8 cellular contexts compared by ENCODE assay signal in genomic region chr21:33640697-33641338, GRCh38. TPM values are rescaled to one million over a fixed set of nuclear protein-coding genes. Genes with fewer than 3 reads are reported as not detected.
A peak's percentile ranks its signal among the peaks of the same experiment; 100 is the strongest.
DNase-seq lines count a peak whose midpoint lies in the region; ATAC-seq and TF ChIP-seq lines count a peak whose summit lies in the region.

No MANE protein-coding gene starts in this region.

- no peak overlapping the region for H3T11ph ChIP-seq in H9 (ENCODE audit: low read length)

- peak overlapping the region; percentile 77 to 94 for H3K4me3 Mint-ChIP-seq in H9

- no peaks in the 10 kb centered on the region for H4K20me1 ChIP-seq in H9 (ENCODE audit: control insufficient read depth, insufficient read depth, insufficient read length)

- H3K27me3 ChIP-seq in H9 (ENCODE audit: insufficient read depth, low read length) (no peaks in the 10 kb centered on the region), sigmoid colon (no peaks in the 10 kb centered on the region)

- H3K9me3 Mint-ChIP-seq in H9: peaks cover 0 to 2% of the 10 kb centered on the region in 2 experiments; a peak in 1 of 5 replicates

- peak overlapping the region; percentile 48 for H2AFZ ChIP-seq in H9 (ENCODE audit: low read length)

- H3K4ac ChIP-seq in H9 (ENCODE audit: low read depth, low read length): no peak overlapping the region

- H3K4me1 ChIP-seq in H9 (ENCODE audit: insufficient read depth, low read length): 0 out of 2 replicates have a peak, but pooled peaks cover 4% of the 10 kb centered on the region
- peaks cover 0 to 31% (median 29%) of the 10 kb centered on the region in 4 donors for H3K4me1 ChIP-seq in sigmoid colon

- peaks cover 11% of the 10 kb centered on the region for H3K23me2 ChIP-seq in H9 (ENCODE audit: insufficient read length, low read depth, low read length, poor library complexity, severe bottlenecking)

- no peak overlapping the region for H3K56ac ChIP-seq in H9 (ENCODE audit: insufficient read length, low read depth, low read length)

- H3K27ac Mint-ChIP-seq in H9: peak overlapping the region; percentile 87 to 95 (median 92)

- H2AK5ac ChIP-seq in H9 (ENCODE audit: insufficient read length, low read length): no peak overlapping the region

- H3K79me1 ChIP-seq in H9 (ENCODE audit: insufficient read depth, low read depth, low read length, poor library complexity, severe bottlenecking): peaks cover 2% of the 10 kb centered on the region

- no peak overlapping the region for H2BK5ac ChIP-seq in H9 (ENCODE audit: insufficient read length, low read length)

- peak overlapping the region; percentile 88 for H3K9ac ChIP-seq in H9 (ENCODE audit: extremely low read depth, insufficient read length, low read length)

- no peak overlapping the region for H4K5ac ChIP-seq in H9 (ENCODE audit: insufficient read length, low read depth, low read length)

- H4K8ac ChIP-seq in H9 (replicated peaks; ENCODE audit: insufficient read length, low read depth, low read length): no peak overlapping the region

- H3K79me2 ChIP-seq in H9 (ENCODE audit: insufficient read depth, low read length): peaks cover 24% of the 10 kb centered on the region; the same call in 1 of the 2 replicates

- no peak for TF ChIP-seq EP300 in sigmoid colon (IDR thresholded peaks at IDR 0.05)

- no peak for TF ChIP-seq CTCF in H9 (conservative IDR thresholded peaks at IDR 0.05)
- TF ChIP-seq CTCF in sigmoid colon (IDR thresholded peaks at IDR 0.05): no peak

- H3K9me3 ChIP-seq in H9 (ENCODE audit: control insufficient read depth, low read depth, low read length) (no peaks in the 10 kb centered on the region), sigmoid colon (no peaks in the 10 kb centered on the region)

- H2BK120ac ChIP-seq in H9 (ENCODE audit: low read depth, low read length, poor library complexity, severe bottlenecking): no peak overlapping the region

- H3K27me3 Mint-ChIP-seq in H9 (ENCODE audit: low read depth): no peaks in the 10 kb centered on the region

- no peak overlapping the region for H2BK15ac ChIP-seq in H9 (ENCODE audit: low read depth, low read length)

- peaks cover 0 to 9% (median 5%) of the 10 kb centered on the region in 3 experiments; a peak in 4 of 7 replicates for H3K36me3 Mint-ChIP-seq in H9 (ENCODE audit: insufficient read depth in 1 of 3, low read depth in 3 of 3)

- H4K91ac ChIP-seq in H9 (ENCODE audit: insufficient read length, low read depth, low read length): no peak overlapping the region

- TF ChIP-seq POLR2A in sigmoid colon (IDR thresholded peaks at IDR 0.05): no peak

- no peak overlapping the region for H3K23ac ChIP-seq in H9 (ENCODE audit: insufficient read length, low read depth, low read length)

- no peak overlapping the region; the same call in 1 of the 2 replicates for H3K14ac ChIP-seq in H9 (ENCODE audit: insufficient read depth, low read length)

- H3K18ac ChIP-seq in H9 (ENCODE audit: insufficient read length, low read depth, low read length): no peak overlapping the region

- peak overlapping the region; percentile 92 for H3K4me2 ChIP-seq in H9 (ENCODE audit: insufficient read depth, insufficient read length, low read length)

- peaks cover 21 to 34% of the 10 kb centered on the region in 2 experiments for H3K4me1 Mint-ChIP-seq in H9

- peak overlapping the region; percentile 61 to 99 (median 92) for H3K4me3 ChIP-seq in sigmoid colon

- WGBS in H9 (ENCODE audit: extremely low coverage, insufficient read length, low lambda C conversion rate): 97% methylated on average over 2 of the region's 18 CpGs
- WGBS in sigmoid colon, 2 donors: 12 to 23% methylated on average over 18 of the region's 18 CpGs

- ATAC-seq in HG03521 (IDR thresholded peaks at IDR 0.05; ENCODE audit: unreplicated experiment): no peak
- no peak for ATAC-seq in GM19463 (IDR thresholded peaks at IDR 0.05; ENCODE audit: unreplicated experiment)

- intact Hi-C loops in sigmoid colon (cut with DNase I): loop anchor here (5.0 to 10.0 kb wide), 3 partner anchors 164 to 434 kb away; partner anchors contain the start of genes MRPS6, SLC5A3 and TMEM50B

- H3K36me3 ChIP-seq in sigmoid colon: no peaks in the 10 kb centered on the region

- DNase-seq in Ammon's horn (ENCODE audit: low spot score) (peak; percentile 40), H9 (no peak), glomerular visceral epithelial cell (ENCODE audit: extremely low spot score) (peak; percentile 32), sigmoid colon (no peak), NCI-H2196 treated with DMSO at 0.1 percent for 48 hours (lab: John Stamatoyannopoulos, UW; ENCODE audit: unreplicated experiment) (no peak)
- DNase-seq in activated CD4-positive, alpha-beta T cell treated with anti-CD3 and anti-CD28 coated beads, Interleukin-2, amount 50 U/mL, for 48 hours: peak; percentile 2 to 11

- H2BK20ac ChIP-seq in H9 (ENCODE audit: low read depth, low read length, poor library complexity, severe bottlenecking): no peak overlapping the region

- H3K27ac ChIP-seq in H9 (ENCODE audit: insufficient read length, low read depth, low read length): peak overlapping the region; percentile 49
- H3K27ac ChIP-seq in sigmoid colon: peak overlapping the region; percentile 94 to 97 (median 96)

- no peak overlapping the region for H2BK12ac ChIP-seq in H9 (ENCODE audit: insufficient read length, low read depth, low read length)

RNA-seq across cellular contexts. Expression of gene CRYZL1, which starts 0.7 kb away (rescaled TPM):
- total RNA-seq in H9 (2021) (13.5 and 15.4 TPM in 2 replicates), sigmoid colon (10 to 100 TPM; 46.6 to 90.8 (median 62.7) TPM)
- polyA plus RNA-seq in sigmoid colon: 10 to 100 TPM; 17.3 to 41.4 (median 20.5) TPM

RNA-seq across cellular contexts. Expression of gene ITSN1, which starts 1.5 kb away (rescaled TPM):
- total RNA-seq in H9 (2021) (90.7 and 94.2 TPM in 2 replicates), sigmoid colon (10 to 100 TPM; 35.7 to 45.4 (median 42.6) TPM)
- polyA plus RNA-seq in sigmoid colon: 10 to 100 TPM; 10.8 to 15.8 (median 12.9) TPM

RNA-seq across cellular contexts. Expression of gene DONSON, which starts 52.3 kb away (rescaled TPM):
- total RNA-seq in H9 (2021) (35.3 and 37.9 TPM in 2 replicates), sigmoid colon (1 to 10 TPM; 4.6 to 7.2 (median 5.9) TPM)
- 10 to 100 TPM in 2 of 3 donors, 1 to 10 TPM in 1; 6.0 to 13.4 (median 12.1) TPM for polyA plus RNA-seq in sigmoid colon

Comparison
In these comparisons a context has a peak if more than half of its experiments do, and no peak if none do; other contexts are left out.
1. DNase-seq: peak in Ammon's horn (single experiment), activated CD4-positive, alpha-beta T cell treated with anti-CD3 and anti-CD28 coated beads, Interleukin-2, amount 50 U/mL, for 48 hours (2 of 2) and glomerular visceral epithelial cell (single experiment); none in H9 (single experiment), sigmoid colon (single experiment) and NCI-H2196 treated with DMSO at 0.1 percent for 48 hours (single experiment).